In genomic region chr14:35807131-35807961, GRCh38 we compare ENCODE assay signal across 8 cellular contexts. TPM values are rescaled to one million over a fixed set of nuclear protein-coding genes. Genes with fewer than 3 reads are reported as not detected.
DNase-seq lines count a peak whose midpoint lies in the region; ATAC-seq, FAIRE-seq and TF ChIP-seq lines count a peak whose summit lies in the region.

No MANE protein-coding gene starts in this region.

- no peak for ATAC-seq in activated T-cell treated with anti-CD3 and anti-CD28 coated beads, Interleukin-2, amount 50 U/mL, for 4 hours
- ATAC-seq in thoracic aorta (ENCODE audit: insufficient number of reproducible peaks, low FRiP score, low read depth): no peak

- intact Hi-C loops in activated T-helper 2 cell treated with anti-CD3 and anti-CD28 coated beads, Interferon-gamma antibody, Interleukin-2, Interleukin-4, amounts not matched to agents 10 μg/mL and 5 μg/mL and 100 μg/mL, durations not matched to agents 14 hours and 24 hours and 36 hours (cut with micrococcal nuclease): loop anchor here (5.0 to 10.0 kb wide), 4 partner anchors 65 to 823 kb away; partner anchors contain the start of genes PPP2R3C, PRORP and SRP54
- intact Hi-C loops in kidney (cut with DNase I): no loop called here

- no peaks in the 10 kb centered on the region for H3K27me3 Mint-ChIP-seq in activated T-cell treated with anti-CD3 and anti-CD28 coated beads, Interleukin-2, amount 50 U/mL, for 4 hours (ENCODE audit: low read depth)
- H3K27me3 Mint-ChIP-seq in activated T-helper 2 cell treated with anti-CD3 and anti-CD28 coated beads, Interferon-gamma antibody, Interleukin-2, Interleukin-4, amounts not matched to agents 10 μg/mL and 5 μg/mL and 100 μg/mL, durations not matched to agents 14 hours and 24 hours and 36 hours (ENCODE audit: low read depth): peaks cover 5% of the 10 kb centered on the region

- H3K4me1 Mint-ChIP-seq in activated T-cell treated with anti-CD3 and anti-CD28 coated beads, Interleukin-2, amount 50 U/mL, for 4 hours (ENCODE audit: low read depth): peaks cover 29% of the 10 kb centered on the region
- H3K4me1 Mint-ChIP-seq in activated T-helper 2 cell treated with anti-CD3 and anti-CD28 coated beads, Interferon-gamma antibody, Interleukin-2, Interleukin-4, amounts not matched to agents 10 μg/mL and 5 μg/mL and 100 μg/mL, durations not matched to agents 14 hours and 24 hours and 36 hours (ENCODE audit: low read depth): peaks cover 21% of the 10 kb centered on the region

- FAIRE-seq in kidney (lab: Jason Lieb, UNC): no peak

- peaks cover 6% of the 10 kb centered on the region for H3K36me3 Mint-ChIP-seq in activated T-cell treated with anti-CD3 and anti-CD28 coated beads, Interleukin-2, amount 50 U/mL, for 4 hours (ENCODE audit: insufficient read depth)
- H3K36me3 Mint-ChIP-seq in activated T-helper 2 cell treated with anti-CD3 and anti-CD28 coated beads, Interferon-gamma antibody, Interleukin-2, Interleukin-4, amounts not matched to agents 10 μg/mL and 5 μg/mL and 100 μg/mL, durations not matched to agents 14 hours and 24 hours and 36 hours (ENCODE audit: low read depth): peaks cover 8% of the 10 kb centered on the region

- no peaks in the 10 kb centered on the region for H3K36me3 ChIP-seq in kidney (ENCODE audit: control insufficient read depth in 1 of 2, insufficient read depth in 2 of 2, low read length in 2 of 2)
- no peaks in the 10 kb centered on the region for H3K36me3 ChIP-seq in thoracic aorta

- no peak for DNase-seq in activated T-cell treated with anti-CD3 and anti-CD28 coated beads, Interleukin-2, amount 50 U/mL, for 4 hours
- DNase-seq in activated T-cell treated with anti-CD3 and anti-CD28 coated beads for 4 hours: no peak
- no peak for DNase-seq in activated T-helper 2 cell treated with anti-CD3 and anti-CD28 coated beads, Interferon-gamma antibody, Interleukin-2, Interleukin-4, amounts not matched to agents 10 μg/mL and 5 μg/mL and 100 μg/mL, durations not matched to agents 14 hours and 24 hours and 36 hours (ENCODE audit: low spot score)
- DNase-seq in kidney: no peak
- no peak for DNase-seq in thoracic aorta (ENCODE audit: low spot score)
- DNase-seq in iPS-NIHi11 (ENCODE audit: low spot score): no peak
- DNase-seq in activated effector memory CD4-positive, alpha-beta T cell treated with anti-CD3 and anti-CD28 coated beads, Interleukin-2, amount 50 U/mL, for 16 hours: no peak
- no peak for DNase-seq in NCI-H2107 (lab: John Stamatoyannopoulos, UW)

- H3K9me3 Mint-ChIP-seq in activated T-cell treated with anti-CD3 and anti-CD28 coated beads, Interleukin-2, amount 50 U/mL, for 4 hours: peaks cover 2% of the 10 kb centered on the region
- no peaks in the 10 kb centered on the region for H3K9me3 Mint-ChIP-seq in activated T-helper 2 cell treated with anti-CD3 and anti-CD28 coated beads, Interferon-gamma antibody, Interleukin-2, Interleukin-4, amounts not matched to agents 10 μg/mL and 5 μg/mL and 100 μg/mL, durations not matched to agents 14 hours and 24 hours and 36 hours

- H3K9me3 ChIP-seq in kidney (ENCODE audit: control insufficient read depth in 1 of 2, low read length in 2 of 2) (no peaks in the 10 kb centered on the region), thoracic aorta (no peaks in the 10 kb centered on the region)

- peak overlapping the region; percentile 48 for H3K27ac Mint-ChIP-seq in activated T-helper 2 cell treated with anti-CD3 and anti-CD28 coated beads, Interferon-gamma antibody, Interleukin-2, Interleukin-4, amounts not matched to agents 10 μg/mL and 5 μg/mL and 100 μg/mL, durations not matched to agents 14 hours and 24 hours and 36 hours

- H3K27ac ChIP-seq in kidney (ENCODE audit: low read depth in 2 of 2, low read length in 2 of 2) (no peak overlapping the region), thoracic aorta (no peak overlapping the region)

- peak overlapping the region; percentile 99 for H3K4me3 Mint-ChIP-seq in activated T-cell treated with anti-CD3 and anti-CD28 coated beads, Interleukin-2, amount 50 U/mL, for 4 hours
- H3K4me3 Mint-ChIP-seq in activated T-helper 2 cell treated with anti-CD3 and anti-CD28 coated beads, Interferon-gamma antibody, Interleukin-2, Interleukin-4, amounts not matched to agents 10 μg/mL and 5 μg/mL and 100 μg/mL, durations not matched to agents 14 hours and 24 hours and 36 hours (ENCODE audit: low read depth): peak overlapping the region; percentile 80

- no peaks in the 10 kb centered on the region for H3K27me3 ChIP-seq in thoracic aorta (replicated peaks; ENCODE audit: insufficient read depth)

- TF ChIP-seq CTCF in kidney (IDR thresholded peaks at IDR 0.05; ENCODE audit: borderline replicate concordance, extremely low read depth, insufficient read depth) (no peak), thoracic aorta (IDR thresholded peaks at IDR 0.05) (no peak)

- H3K9ac ChIP-seq in kidney (ENCODE audit: low read length in 2 of 2): no peak overlapping the region

- H3K4me3 ChIP-seq in kidney (ENCODE audit: low read length in 2 of 2) (peak overlapping the region; percentile 71 to 85), thoracic aorta (peak overlapping the region; percentile 78)

- peaks cover 0 to 6% of the 10 kb centered on the region in 2 donors for H3K4me1 ChIP-seq in kidney (ENCODE audit: control insufficient read depth in 1 of 2, insufficient read depth in 1 of 2, low read depth in 1 of 2, low read length in 2 of 2)
- peaks cover 19 to 33% of the 10 kb centered on the region in 2 donors for H3K4me1 ChIP-seq in thoracic aorta (ENCODE audit: control insufficient read depth in 1 of 2, low read depth in 2 of 2)

RNA-seq across cellular contexts. Expression of gene RALGAPA1, which starts 1.7 kb away (rescaled TPM):
- 10 to 100 TPM; 37.3 to 44.2 (median 41.9) TPM for total RNA-seq in activated T-cell treated with anti-CD3 and anti-CD28 coated beads, Interleukin-2, amount 50 U/mL, for 4 hours
- 30.9 and 34.7 TPM in 2 replicates for total RNA-seq in activated T-helper 2 cell treated with anti-CD3 and anti-CD28 coated beads, Interferon-gamma antibody, Interleukin-2, Interleukin-4, amounts not matched to agents 10 μg/mL and 5 μg/mL and 100 μg/mL, durations not matched to agents 14 hours and 24 hours and 36 hours
- total RNA-seq in kidney (78.7 TPM), thoracic aorta (10 to 100 TPM; 73.2 to 88.0 TPM)
- 13.3 TPM for polyA plus RNA-seq in kidney (ENCODE audit: insufficient read depth, low read depth, low replicate concordance)

RNA-seq across cellular contexts. Expression of gene BRMS1L, which starts 18.8 kb away (rescaled TPM):
- total RNA-seq in activated T-cell treated with anti-CD3 and anti-CD28 coated beads, Interleukin-2, amount 50 U/mL, for 4 hours: 1 to 10 TPM; 7.1 to 7.6 (median 7.3) TPM
- 5.3 and 6.1 TPM in 2 replicates for total RNA-seq in activated T-helper 2 cell treated with anti-CD3 and anti-CD28 coated beads, Interferon-gamma antibody, Interleukin-2, Interleukin-4, amounts not matched to agents 10 μg/mL and 5 μg/mL and 100 μg/mL, durations not matched to agents 14 hours and 24 hours and 36 hours
- total RNA-seq in kidney (7.3 TPM), thoracic aorta (10 to 100 TPM in 1 of 2 donors, 1 to 10 TPM in 1; 5.0 to 12.8 TPM)
- 9.0 TPM for polyA plus RNA-seq in kidney (ENCODE audit: insufficient read depth, low read depth, low replicate concordance)
